In genomic region chr1:147665521-147665920, GRCh38 we compare ENCODE assay signal across 11 cellular contexts. TPM values are rescaled to one million over a fixed set of nuclear protein-coding genes. Genes with fewer than 3 reads are reported as not detected.
A peak's percentile ranks its signal among the peaks of the same experiment; 100 is the strongest.
DNase-seq lines count a peak whose midpoint lies in the region; ATAC-seq and TF ChIP-seq lines count a peak whose summit lies in the region.
"Had no signal": no experiment of that assay in that cellular context is flagged by ENCODE, and none has a peak within 500 bp of the region (broad histone marks: within the 10 kb centered on the region; RNA-seq: fewer than 3 reads in every experiment).

No MANE protein-coding gene starts in this region.

- DNase-seq in CD4-positive, alpha-beta T cell: no peak
- peak; percentile 53 for DNase-seq in HEK293T (ENCODE audit: extremely low spot score)
- no peak for DNase-seq in MG63
- no peak for DNase-seq in G401 (ENCODE audit: low spot score)
- DNase-seq: NCI-H2171 treated with DMSO at 0.1 percent for 48 hours had no signal

- H3K4me3 ChIP-seq in WI38 (ENCODE audit: low read depth, low read length): no peak overlapping the region
- H3K4me3 ChIP-seq in liver (ENCODE audit: low read depth in 1 of 3, low read length in 3 of 3): no peak overlapping the region
- H3K4me3 ChIP-seq in MG63: no peak overlapping the region
- H3K4me3 ChIP-seq: SJSA1 had no signal

- H3K27me3 ChIP-seq in CD4-positive, alpha-beta T cell (ENCODE audit: control insufficient read depth, insufficient read depth, low read length): no peaks in the 10 kb centered on the region
- no peaks in the 10 kb centered on the region for H3K27me3 ChIP-seq in liver (ENCODE audit: control insufficient read depth in 4 of 4, insufficient read depth in 4 of 4, low read length in 3 of 4)
- no peaks in the 10 kb centered on the region; the same call in 1 of the 2 replicates for H3K27me3 ChIP-seq in MG63
- H3K27me3 ChIP-seq: SJSA1 had no signal

- POLR2A ChIA-PET in CD4-positive, alpha-beta T cell (lab: Charles Lee): no interaction called here
- POLR2A ChIA-PET in HEK293T (lab: Yijun Ruan, JAX): interaction anchor here (1.0 kb wide), 1 partner anchor 9 kb away, joined by 4 read pairs; no protein-coding TSS in a partner anchor

- no peak for TF ChIP-seq CTCF in CD4-positive, alpha-beta T cell (IDR thresholded peaks at IDR 0.05)
- TF ChIP-seq CTCF in WI38 (IDR thresholded peaks at IDR 0.05; ENCODE audit: low read depth, low read length) (0 out of 2 replicates have a peak, but pooled peaks have one; percentile 14), liver (IDR thresholded peaks at IDR 0.05; ENCODE audit: low read depth, low read length, missing input control) (peak; percentile 23)

- CTCF ChIA-PET in CD4-positive, alpha-beta T cell (lab: Charles Lee): interaction anchor here (1.0 kb wide), 1 partner anchor 14 kb away, joined by 3 read pairs; no protein-coding TSS in a partner anchor
- CTCF ChIA-PET in HEK293T (lab: Yijun Ruan, JAX): interaction anchor here (0.6 kb wide), 1 partner anchor 24 kb away, joined by 3 read pairs; no protein-coding TSS in a partner anchor

- no peak overlapping the region for H3K27ac ChIP-seq in CD4-positive, alpha-beta T cell (ENCODE audit: low read depth, low read length)
- H3K27ac ChIP-seq in liver (ENCODE audit: low read depth in 1 of 2, low read length in 2 of 2): no peak overlapping the region
- H3K27ac ChIP-seq: SJSA1 had no signal

- peaks cover 24% of the 10 kb centered on the region for H3K36me3 Mint-ChIP-seq in CD4-positive, alpha-beta T cell (ENCODE audit: low read depth)

- no peaks in the 10 kb centered on the region for H3K27me3 Mint-ChIP-seq in CD4-positive, alpha-beta T cell
- H3K27me3 Mint-ChIP-seq: memory B cell had no signal

- in situ Hi-C loops in G401 (cut with HindIII; ENCODE audit: low sequenced_read_pairs): no loop called here

- no peak overlapping the region for H3K27ac Mint-ChIP-seq in CD4-positive, alpha-beta T cell
- H3K27ac Mint-ChIP-seq: memory B cell had no signal

- H3K9me3 Mint-ChIP-seq in CD4-positive, alpha-beta T cell: no peaks in the 10 kb centered on the region
- H3K9me3 Mint-ChIP-seq: memory B cell had no signal

- H3K4me3 Mint-ChIP-seq in CD4-positive, alpha-beta T cell: peak overlapping the region; percentile 25
- H3K4me3 Mint-ChIP-seq: memory B cell had no signal

- H3K4me1 Mint-ChIP-seq in CD4-positive, alpha-beta T cell (ENCODE audit: low read depth): peaks cover 28% of the 10 kb centered on the region

- no peak overlapping the region for H3K9ac ChIP-seq in liver (ENCODE audit: low read depth in 1 of 2, low read length in 2 of 2)

- TF ChIP-seq RAD21 in liver (IDR thresholded peaks at IDR 0.05): no peak

- intact Hi-C loops in CD4-positive, alpha-beta T cell (cut with DNase I, micrococcal nuclease): no loop called here

- no peaks in the 10 kb centered on the region for H3K9me3 ChIP-seq in CD4-positive, alpha-beta T cell (ENCODE audit: control insufficient read depth, low read length)
- H3K9me3 ChIP-seq in liver (ENCODE audit: control insufficient read depth in 4 of 4, low read length in 3 of 4) (peaks cover 0 to 3% (median 0%) of the 10 kb centered on the region in 4 donors), MG63 (peaks cover 3% of the 10 kb centered on the region; the same call in 1 of the 2 replicates)
- H3K9me3 ChIP-seq: SJSA1 had no signal

- 94% methylated on average over 2 of the region's 2 CpGs for WGBS in liver

- no peak for ATAC-seq in CD4-positive, alpha-beta T cell (ENCODE audit: poor library complexity)
- ATAC-seq in GM21367 (IDR thresholded peaks at IDR 0.05; ENCODE audit: unreplicated experiment) (no peak), GM18502 (IDR thresholded peaks at IDR 0.05; ENCODE audit: poor library complexity, unreplicated experiment) (no peak)

- H3K4me1 ChIP-seq in liver (ENCODE audit: control insufficient read depth in 4 of 4, insufficient read depth in 4 of 4, low read length in 3 of 4): peaks cover 2 to 16% (median 9%) of the 10 kb centered on the region in 4 donors
- H3K4me1 ChIP-seq: SJSA1 had no signal

- H3K36me3 ChIP-seq in liver (ENCODE audit: control insufficient read depth in 4 of 4, insufficient read depth in 3 of 4, low read depth in 1 of 4, low read length in 3 of 4) (no peaks in the 10 kb centered on the region), MG63 (no peaks in the 10 kb centered on the region)
- H3K36me3 ChIP-seq: SJSA1 had no signal

TF ChIP-seq in HEK293T, 16 proteins besides CTCF, POLR2A, EP300 and RAD21:
- TF ChIP-seq FOXK2 (IDR thresholded peaks at IDR 0.05): no peak
- no peak for TF ChIP-seq SUZ12 (IDR thresholded peaks at IDR 0.05)
- TF ChIP-seq FOXM1 (IDR thresholded peaks at IDR 0.05; ENCODE audit: borderline replicate concordance): no peak
TF ChIP-seq in HEK293T: peak in this region for 0.

TF ChIP-seq in liver, 16 proteins besides CTCF, POLR2A, EP300 and RAD21:
- TF ChIP-seq JUND (IDR thresholded peaks at IDR 0.05): no peak
- TF ChIP-seq, protein P1, sequence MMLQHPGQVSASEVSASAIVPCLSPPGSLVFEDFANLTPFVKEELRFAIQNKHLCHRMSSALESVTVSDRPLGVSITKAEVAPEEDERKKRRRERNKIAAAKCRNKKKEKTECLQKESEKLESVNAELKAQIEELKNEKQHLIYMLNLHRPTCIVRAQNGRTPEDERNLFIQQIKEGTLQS (IDR thresholded peaks at IDR 0.05): no peak
- no peak for TF ChIP-seq FOXA1 (IDR thresholded peaks at IDR 0.05)
- TF ChIP-seq RXRA (IDR thresholded peaks at IDR 0.05): no peak
- no peak for TF ChIP-seq SP1 (IDR thresholded peaks at IDR 0.05)

RNA-seq across cellular contexts. Expression of gene ACP6, which starts 4.8 kb away (rescaled TPM):
- 1 to 10 TPM; 4.6 to 6.9 TPM for total RNA-seq in CD4-positive, alpha-beta T cell
- total RNA-seq in liver: 1 to 10 TPM; 4.7 to 8.6 TPM
- polyA plus RNA-seq in liver: 10 to 100 TPM in 1 of 2 donors, 1 to 10 TPM in 1; 7.1 to 18.1 TPM
- total RNA-seq in MG63 (2014; rRNA removed; shearing (Covaris generic); ENCODE audit: low replicate concordance): 9.6 and 15.9 TPM in 2 replicates
- 25.2 and 25.4 TPM in 2 replicates for total RNA-seq in G401 (2014; rRNA removed; shearing (Covaris generic))
